ENCODE assay signal across 1 cellular context in the genomic region with DNA sequence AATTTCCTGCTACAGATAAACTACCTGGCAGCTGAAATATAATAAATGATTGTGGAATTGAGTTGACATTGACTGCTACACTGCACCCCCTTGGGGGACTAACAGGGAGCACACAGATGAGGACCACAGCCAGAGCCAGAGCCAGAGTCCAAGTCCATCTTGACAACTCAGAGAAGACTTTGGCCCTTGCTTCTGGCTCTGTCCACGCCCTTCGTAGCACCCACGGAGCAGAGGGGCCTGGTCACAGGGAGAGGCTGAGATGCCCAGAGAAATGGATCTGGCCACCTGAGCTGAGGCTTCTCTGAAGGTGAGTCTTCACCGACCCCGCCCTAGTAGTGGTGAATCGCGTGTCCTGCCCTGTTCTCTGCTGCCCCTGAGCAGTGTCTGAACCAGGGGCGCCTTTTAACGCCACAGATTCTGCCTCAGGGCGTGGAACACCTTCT.
A peak's percentile ranks its signal among the peaks of the same experiment; 100 is the strongest.
TF ChIP-seq lines count a peak whose summit lies in the region.

No MANE protein-coding gene starts in this region.

TF ChIP-seq in HepG2, 621 proteins besides CTCF, POLR2A, EP300 and RAD21 (continued from another document):
- TF ChIP-seq, protein P1, sequence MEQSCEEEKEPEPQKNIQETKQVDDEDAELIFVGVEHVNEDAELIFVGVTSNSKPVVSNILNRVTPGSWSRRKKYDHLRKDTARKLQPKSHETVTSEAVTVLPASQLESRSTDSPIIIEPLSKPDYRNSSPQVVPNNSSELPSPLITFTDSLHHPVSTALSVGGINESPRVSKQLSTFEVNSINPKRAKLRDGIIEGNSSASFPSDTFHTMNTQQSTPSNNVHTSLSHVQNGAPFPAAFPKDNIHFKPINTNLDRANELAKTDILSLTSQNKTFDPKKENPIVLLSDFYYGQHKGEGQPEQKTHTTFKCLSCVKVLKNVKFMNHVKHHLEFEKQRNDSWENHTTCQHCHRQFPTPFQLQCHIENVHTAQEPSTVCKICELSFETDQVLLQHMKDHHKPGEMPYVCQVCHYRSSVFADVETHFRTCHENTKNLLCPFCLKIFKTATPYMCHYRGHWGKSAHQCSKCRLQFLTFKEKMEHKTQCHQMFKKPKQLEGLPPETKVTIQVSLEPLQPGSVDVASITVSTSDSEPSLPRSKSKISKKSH (CRISPR knock-in tag; IDR thresholded peaks at IDR 0.05; ENCODE audit: borderline replicate concordance), result peak; percentile 56; the same call in 1 of the 2 replicates
- TF ChIP-seq, protein P2, sequence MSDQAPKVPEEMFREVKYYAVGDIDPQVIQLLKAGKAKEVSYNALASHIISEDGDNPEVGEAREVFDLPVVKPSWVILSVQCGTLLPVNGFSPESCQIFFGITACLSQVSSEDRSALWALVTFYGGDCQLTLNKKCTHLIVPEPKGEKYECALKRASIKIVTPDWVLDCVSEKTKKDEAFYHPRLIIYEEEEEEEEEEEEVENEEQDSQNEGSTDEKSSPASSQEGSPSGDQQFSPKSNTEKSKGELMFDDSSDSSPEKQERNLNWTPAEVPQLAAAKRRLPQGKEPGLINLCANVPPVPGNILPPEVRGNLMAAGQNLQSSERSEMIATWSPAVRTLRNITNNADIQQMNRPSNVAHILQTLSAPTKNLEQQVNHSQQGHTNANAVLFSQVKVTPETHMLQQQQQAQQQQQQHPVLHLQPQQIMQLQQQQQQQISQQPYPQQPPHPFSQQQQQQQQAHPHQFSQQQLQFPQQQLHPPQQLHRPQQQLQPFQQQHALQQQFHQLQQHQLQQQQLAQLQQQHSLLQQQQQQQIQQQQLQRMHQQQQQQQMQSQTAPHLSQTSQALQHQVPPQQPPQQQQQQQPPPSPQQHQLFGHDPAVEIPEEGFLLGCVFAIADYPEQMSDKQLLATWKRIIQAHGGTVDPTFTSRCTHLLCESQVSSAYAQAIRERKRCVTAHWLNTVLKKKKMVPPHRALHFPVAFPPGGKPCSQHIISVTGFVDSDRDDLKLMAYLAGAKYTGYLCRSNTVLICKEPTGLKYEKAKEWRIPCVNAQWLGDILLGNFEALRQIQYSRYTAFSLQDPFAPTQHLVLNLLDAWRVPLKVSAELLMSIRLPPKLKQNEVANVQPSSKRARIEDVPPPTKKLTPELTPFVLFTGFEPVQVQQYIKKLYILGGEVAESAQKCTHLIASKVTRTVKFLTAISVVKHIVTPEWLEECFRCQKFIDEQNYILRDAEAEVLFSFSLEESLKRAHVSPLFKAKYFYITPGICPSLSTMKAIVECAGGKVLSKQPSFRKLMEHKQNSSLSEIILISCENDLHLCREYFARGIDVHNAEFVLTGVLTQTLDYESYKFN (CRISPR knock-in tag; conservative IDR thresholded peaks at IDR 0.05), result peak; percentile 39
- TF ChIP-seq ZFP91 (CRISPR knock-in tag; IDR thresholded peaks at IDR 0.05; ENCODE audit: borderline replicate concordance) (0 out of 2 replicates have a peak, but pooled peaks have one; percentile 18), ZNF224 (CRISPR knock-in tag; IDR thresholded peaks at IDR 0.05) (no peak), REPIN1 (CRISPR knock-in tag; IDR thresholded peaks at IDR 0.05; ENCODE audit: borderline replicate concordance, low read depth) (0 out of 2 replicates have a peak, but pooled peaks have one; percentile 29), ARID2 (CRISPR knock-in tag; IDR thresholded peaks at IDR 0.05; ENCODE audit: borderline replicate concordance) (no peak), ZSCAN21 (CRISPR knock-in tag; IDR thresholded peaks at IDR 0.05; ENCODE audit: borderline replicate concordance) (0 out of 2 replicates have a peak, but pooled peaks have one; percentile 16), ZFX (CRISPR knock-in tag; IDR thresholded peaks at IDR 0.05; ENCODE audit: low read depth) (0 out of 2 replicates have a peak, but pooled peaks have one; percentile 4), SP5 (CRISPR knock-in tag; IDR thresholded peaks at IDR 0.05; ENCODE audit: borderline replicate concordance, low read depth) (peak; percentile 51; the same call in 1 of the 2 replicates), BCL3 (CRISPR knock-in tag; IDR thresholded peaks at IDR 0.05) (no peak), SALL1 (CRISPR knock-in tag; IDR thresholded peaks at IDR 0.05) (0 out of 2 replicates have a peak, but pooled peaks have one; percentile 16), ZNF687 (CRISPR knock-in tag; IDR thresholded peaks at IDR 0.05) (peak; percentile 51), KLF6 (CRISPR knock-in tag; IDR thresholded peaks at IDR 0.05) (0 out of 2 replicates have a peak, but pooled peaks have one; percentile 44), ZNF557 (CRISPR knock-in tag; IDR thresholded peaks at IDR 0.05) (no peak), BORCS8-MEF2B (CRISPR knock-in tag; IDR thresholded peaks at IDR 0.05) (peak; percentile 51; the same call in 1 of the 2 replicates), ZIK1 (CRISPR knock-in tag; IDR thresholded peaks at IDR 0.05; ENCODE audit: borderline replicate concordance, low read depth) (0 out of 2 replicates have a peak, but pooled peaks have one; percentile 40), SIN3B (IDR thresholded peaks at IDR 0.05; ENCODE audit: low read length) (no peak), NR2F6 (IDR thresholded peaks at IDR 0.05) (no peak), NR2F6 (CRISPR knock-in tag; IDR thresholded peaks at IDR 0.05) (0 out of 2 replicates have a peak, but pooled peaks have one; percentile 7), KDM3A (CRISPR knock-in tag; IDR thresholded peaks at IDR 0.05; ENCODE audit: low read depth) (no peak), HMG20A (CRISPR knock-in tag; IDR thresholded peaks at IDR 0.05; ENCODE audit: borderline replicate concordance) (peak; percentile 22; the same call in 1 of the 2 replicates), ZNF891 (CRISPR knock-in tag; IDR thresholded peaks at IDR 0.05) (peak; percentile 57; the same call in 1 of the 2 replicates)
- TF ChIP-seq, protein P3, sequence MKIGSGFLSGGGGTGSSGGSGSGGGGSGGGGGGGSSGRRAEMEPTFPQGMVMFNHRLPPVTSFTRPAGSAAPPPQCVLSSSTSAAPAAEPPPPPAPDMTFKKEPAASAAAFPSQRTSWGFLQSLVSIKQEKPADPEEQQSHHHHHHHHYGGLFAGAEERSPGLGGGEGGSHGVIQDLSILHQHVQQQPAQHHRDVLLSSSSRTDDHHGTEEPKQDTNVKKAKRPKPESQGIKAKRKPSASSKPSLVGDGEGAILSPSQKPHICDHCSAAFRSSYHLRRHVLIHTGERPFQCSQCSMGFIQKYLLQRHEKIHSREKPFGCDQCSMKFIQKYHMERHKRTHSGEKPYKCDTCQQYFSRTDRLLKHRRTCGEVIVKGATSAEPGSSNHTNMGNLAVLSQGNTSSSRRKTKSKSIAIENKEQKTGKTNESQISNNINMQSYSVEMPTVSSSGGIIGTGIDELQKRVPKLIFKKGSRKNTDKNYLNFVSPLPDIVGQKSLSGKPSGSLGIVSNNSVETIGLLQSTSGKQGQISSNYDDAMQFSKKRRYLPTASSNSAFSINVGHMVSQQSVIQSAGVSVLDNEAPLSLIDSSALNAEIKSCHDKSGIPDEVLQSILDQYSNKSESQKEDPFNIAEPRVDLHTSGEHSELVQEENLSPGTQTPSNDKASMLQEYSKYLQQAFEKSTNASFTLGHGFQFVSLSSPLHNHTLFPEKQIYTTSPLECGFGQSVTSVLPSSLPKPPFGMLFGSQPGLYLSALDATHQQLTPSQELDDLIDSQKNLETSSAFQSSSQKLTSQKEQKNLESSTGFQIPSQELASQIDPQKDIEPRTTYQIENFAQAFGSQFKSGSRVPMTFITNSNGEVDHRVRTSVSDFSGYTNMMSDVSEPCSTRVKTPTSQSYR (CRISPR knock-in tag; IDR thresholded peaks at IDR 0.05; ENCODE audit: borderline replicate concordance), result no peak
